13 cellular contexts compared by ENCODE assay signal in the genomic region with DNA sequence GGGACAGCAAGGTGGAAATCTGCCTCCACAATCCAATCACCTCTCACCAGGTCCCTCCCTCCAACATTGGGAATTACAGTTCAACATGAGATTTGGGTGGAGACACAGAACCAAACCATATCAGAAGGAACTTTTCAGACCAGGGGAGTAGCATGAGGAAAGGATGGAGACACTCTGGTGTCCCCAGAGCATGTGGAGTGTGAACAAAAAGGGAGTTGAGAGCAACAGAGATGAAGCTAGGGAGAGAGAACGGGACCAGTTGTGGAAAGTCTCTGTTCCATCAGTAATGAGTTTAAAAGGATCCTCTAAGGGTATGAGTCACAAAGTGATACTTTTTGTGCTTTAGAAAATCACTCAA.
DNase-seq lines count a peak whose midpoint lies in the region; ATAC-seq and TF ChIP-seq lines count a peak whose summit lies in the region.
"Had no signal": no experiment of that assay in that cellular context is flagged by ENCODE, and none has a peak within 500 bp of the region (broad histone marks: within the 10 kb centered on the region; RNA-seq: fewer than 3 reads in every experiment).

No MANE protein-coding gene starts in this region.

- H3K4me3 Mint-ChIP-seq in activated T-cell treated with anti-CD3 and anti-CD28 coated beads, Interleukin-2, amount 50 U/mL, for 24 hours: no peak overlapping the region
- no peak overlapping the region for H3K4me3 Mint-ChIP-seq in CD14-positive monocyte
- no peak overlapping the region for H3K4me3 Mint-ChIP-seq in T-helper 17 cell

- H3K27me3 Mint-ChIP-seq in activated T-cell treated with anti-CD3 and anti-CD28 coated beads, Interleukin-2, amount 50 U/mL, for 24 hours: no peaks in the 10 kb centered on the region
- H3K27me3 Mint-ChIP-seq in CD14-positive monocyte (ENCODE audit: low read depth in 3 of 3) (peaks cover 0 to 2% (median 0%) of the 10 kb centered on the region in 3 donors), T-helper 17 cell (no peaks in the 10 kb centered on the region)

- H3K36me3 ChIP-seq in lower lobe of right lung: no peaks in the 10 kb centered on the region
- H3K36me3 ChIP-seq: HAP-1 had no signal

- H3K4me3 ChIP-seq in NB4 (ENCODE audit: low read depth, low read length): peak overlapping the region; percentile 14
- H3K4me3 ChIP-seq in lower lobe of right lung: no peak overlapping the region
- H3K4me3 ChIP-seq: HAP-1 had no signal

- ATAC-seq in lower lobe of right lung (no peak), T-helper 17 cell (no peak)

- peaks cover 6% of the 10 kb centered on the region for H3K4me1 ChIP-seq in lower lobe of right lung
- H3K4me1 ChIP-seq: HAP-1 had no signal

- DNase-seq in activated T-cell treated with anti-CD3 and anti-CD28 coated beads, Interleukin-2, amount 50 U/mL, for 24 hours: no peak
- DNase-seq in activated T-cell treated with anti-CD3 and anti-CD28 coated beads, Interleukin-2, amount 50 U/mL, for 1 hour: no peak
- DNase-seq in CD14-positive monocyte (ENCODE audit: low spot score) (no peak), NB4 (ENCODE audit: low read depth) (no peak), lower lobe of right lung (no peak), T-helper 17 cell (no peak), DMS114 treated with DMSO at 0.1 percent for 48 hours (lab: John Stamatoyannopoulos, UW; ENCODE audit: unreplicated experiment) (no peak), DMS53 (lab: John Stamatoyannopoulos, UW) (no peak)
- DNase-seq: Karpas-422, NCI-H1436, NCI-H2029 treated with DMSO at 0.1 percent for 48 hours, NCI-H510A treated with DMSO at 0.1 percent for 48 hours had no signal

- H3K27ac ChIP-seq in lower lobe of right lung: peak overlapping the region; percentile 8

- TF ChIP-seq CTCF in CD14-positive monocyte (IDR thresholded peaks at IDR 0.05) (no peak), NB4 (IDR thresholded peaks at IDR 0.05; ENCODE audit: low read depth, low read length) (no peak), lower lobe of right lung (IDR thresholded peaks at IDR 0.05) (no peak)

- H3K4me1 Mint-ChIP-seq in activated T-cell treated with anti-CD3 and anti-CD28 coated beads, Interleukin-2, amount 50 U/mL, for 24 hours (ENCODE audit: low read depth): peaks cover 54% of the 10 kb centered on the region
- H3K4me1 Mint-ChIP-seq in CD14-positive monocyte (peaks cover 31% of the 10 kb centered on the region), T-helper 17 cell (peaks cover 2% of the 10 kb centered on the region)

- H3K27me3 ChIP-seq in lower lobe of right lung (ENCODE audit: low read depth): no peaks in the 10 kb centered on the region

- TF ChIP-seq POLR2A in NB4 (IDR thresholded peaks at IDR 0.05; ENCODE audit: extremely low read depth, insufficient read length): no peak

- no peaks in the 10 kb centered on the region for H3K9me3 ChIP-seq in lower lobe of right lung
- H3K9me3 ChIP-seq in T-helper 17 cell (ENCODE audit: control insufficient read depth, low read length, poor library complexity, severe bottlenecking): no peaks in the 10 kb centered on the region
- H3K9me3 ChIP-seq: HAP-1 had no signal

- no peaks in the 10 kb centered on the region for H3K36me3 Mint-ChIP-seq in activated T-cell treated with anti-CD3 and anti-CD28 coated beads, Interleukin-2, amount 50 U/mL, for 24 hours (ENCODE audit: low read depth)
- H3K36me3 Mint-ChIP-seq in CD14-positive monocyte (no peaks in the 10 kb centered on the region), T-helper 17 cell (ENCODE audit: low read depth) (no peaks in the 10 kb centered on the region)

- H3K9me3 Mint-ChIP-seq in activated T-cell treated with anti-CD3 and anti-CD28 coated beads, Interleukin-2, amount 50 U/mL, for 24 hours: peaks cover 16% of the 10 kb centered on the region
- H3K9me3 Mint-ChIP-seq in CD14-positive monocyte: peaks cover 6 to 13% (median 10%) of the 10 kb centered on the region in 7 donors

- peak overlapping the region; percentile 28 for H3K27ac Mint-ChIP-seq in activated T-cell treated with anti-CD3 and anti-CD28 coated beads, Interleukin-2, amount 50 U/mL, for 24 hours
- H3K27ac Mint-ChIP-seq in CD14-positive monocyte (peak overlapping the region in 5 of 7 donors; percentile 4 to 77 (median 61)), T-helper 17 cell (no peak overlapping the region)

- intact Hi-C loops in CD14-positive monocyte (cut with micrococcal nuclease): no loop called here
- intact Hi-C loops in lower lobe of right lung (cut with DNase I): no loop called here
